ENCODE assay signal across 12 cellular contexts in the genomic region with DNA sequence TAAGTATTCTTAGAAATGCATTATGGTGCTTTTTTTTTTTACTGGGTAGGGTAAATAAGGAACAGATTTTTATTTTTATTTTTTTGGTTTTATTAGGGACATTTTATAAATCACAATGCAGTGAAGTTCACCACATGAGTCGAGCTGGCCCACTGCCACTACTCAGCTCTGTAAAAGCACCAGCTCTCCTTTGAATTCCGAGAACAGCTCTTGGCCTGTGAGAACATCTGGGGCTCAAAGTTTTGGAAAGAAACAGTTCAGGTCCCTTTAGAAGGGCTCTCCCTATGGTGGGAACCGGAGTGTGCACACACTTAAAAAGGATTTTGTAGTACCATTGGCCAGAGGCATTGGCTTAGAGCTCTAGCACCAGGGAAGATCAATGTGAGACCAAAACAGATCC.
DNase-seq lines count a peak whose midpoint lies in the region; ATAC-seq and TF ChIP-seq lines count a peak whose summit lies in the region.
"Had no signal": no experiment of that assay in that cellular context is flagged by ENCODE, and none has a peak within 500 bp of the region (broad histone marks: within the 10 kb centered on the region; RNA-seq: fewer than 3 reads in every experiment).

No MANE protein-coding gene starts in this region.

- TF ChIP-seq CTCF in astrocyte of the spinal cord (IDR thresholded peaks at IDR 0.05; ENCODE audit: low read depth, low read length): no peak

- ATAC-seq in left cardiac atrium: peak in 1 of 2 donors; percentile 46
- no peak for ATAC-seq in HG03432 (IDR thresholded peaks at IDR 0.05; ENCODE audit: unreplicated experiment)
- no peak for ATAC-seq in HG02798 (IDR thresholded peaks at IDR 0.05; ENCODE audit: poor library complexity, unreplicated experiment)
- ATAC-seq: K562 had no signal

- no peak overlapping the region for H3K4me3 ChIP-seq in astrocyte of the spinal cord (ENCODE audit: low read depth, low read length)
- H3K4me3 ChIP-seq: K562 had no signal

- intact Hi-C loops in left cardiac atrium (cut with DNase I): no loop called here

- peak; percentile 46 for DNase-seq in EH (ENCODE audit: low read depth)
- peak; percentile 63 for DNase-seq in astrocyte of the spinal cord (ENCODE audit: low read depth, low spot score)
- peak; percentile 49 for DNase-seq in left cardiac atrium
- DNase-seq in putamen (ENCODE audit: low spot score): peak; percentile 17
- no peak for DNase-seq in SK-N-DZ (ENCODE audit: low spot score)
- DNase-seq in activated gamma-delta T cell (lab: John Stamatoyannopoulos, UW): no peak
- DNase-seq: activated T-cell treated with anti-CD3 and anti-CD28 coated beads for 4 hours, immature natural killer cell, NCI-H1694 had no signal

- in situ Hi-C loops in astrocyte of the spinal cord (cut with HindIII; ENCODE audit: low sequenced_read_pairs): no loop called here

Comparison
In these comparisons a context has a peak if more than half of its experiments do, and no peak if none do; other contexts are left out.
1. DNase-seq: peak in EH (single experiment), astrocyte of the spinal cord (single experiment), left cardiac atrium (single experiment) and putamen (single experiment); none in SK-N-DZ (single experiment) and activated gamma-delta T cell (single experiment).